ENCODE assay signal across 10 cellular contexts in the genomic region with DNA sequence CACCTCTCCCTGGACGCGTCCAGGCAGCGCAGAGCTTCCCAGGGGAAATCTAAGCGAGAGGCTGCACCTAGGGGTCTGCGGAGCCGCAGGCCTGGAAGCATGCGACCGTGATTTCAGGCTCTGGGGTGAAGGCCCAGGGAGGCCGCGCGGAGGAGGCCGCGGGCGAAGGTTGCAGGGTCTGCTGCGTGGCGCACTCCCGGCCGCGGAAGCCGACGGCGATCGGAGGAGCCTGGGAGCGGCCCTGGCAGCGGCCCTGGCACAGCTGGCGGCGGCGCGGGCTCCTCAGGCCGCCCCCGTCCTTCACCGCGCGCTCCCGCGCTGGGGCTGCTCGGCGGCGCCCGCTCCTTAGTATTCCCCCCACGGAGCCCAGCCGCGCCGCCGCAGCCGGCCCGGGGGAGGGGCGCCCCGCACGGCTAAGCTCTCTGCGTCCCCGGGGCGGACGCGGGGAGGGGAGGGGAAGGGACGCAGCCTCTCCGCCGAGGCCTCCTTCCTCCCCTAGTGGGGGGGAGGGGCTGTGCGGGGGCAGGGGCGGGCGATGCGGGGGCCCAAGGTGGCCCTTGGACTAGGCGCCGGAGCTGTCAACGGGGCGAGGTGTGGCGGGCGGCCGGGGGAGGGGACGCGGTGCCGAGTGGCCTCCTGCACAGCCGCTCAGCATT. TPM values are rescaled to one million over a fixed set of nuclear protein-coding genes. Genes with fewer than 3 reads are reported as not detected.
DNase-seq lines count a peak whose midpoint lies in the region; ATAC-seq and TF ChIP-seq lines count a peak whose summit lies in the region.
"Had no signal": no experiment of that assay in that cellular context is flagged by ENCODE, and none has a peak within 500 bp of the region (broad histone marks: within the 10 kb centered on the region; RNA-seq: fewer than 3 reads in every experiment).

No MANE protein-coding gene starts in this region.

- H3K4me1 Mint-ChIP-seq in central memory CD8-positive, alpha-beta T cell = peaks cover 7% of the 10 kb centered on the region
- H3K4me1 Mint-ChIP-seq in activated T-helper 2 cell treated with anti-CD3 and anti-CD28 coated beads, Interferon-gamma antibody, Interleukin-2, Interleukin-4, amounts not matched to agents 10 μg/mL and 5 μg/mL and 100 μg/mL, durations not matched to agents 14 hours and 24 hours and 36 hours (ENCODE audit: low read depth) = peaks cover 3% of the 10 kb centered on the region

- H3K4me3 ChIP-seq in spleen (peak overlapping the region; percentile 17 to 68 (median 40)), MM.1S (ENCODE audit: low read length) (no peak overlapping the region)

- no peak overlapping the region for H3K9ac ChIP-seq in MM.1S (ENCODE audit: low read length)

- H3K9me2 ChIP-seq in MM.1S (replicated peaks; ENCODE audit: insufficient read depth, low read length) = no peaks in the 10 kb centered on the region

- no peaks in the 10 kb centered on the region for H3K36me3 Mint-ChIP-seq in central memory CD8-positive, alpha-beta T cell (ENCODE audit: insufficient read depth)
- no peaks in the 10 kb centered on the region for H3K36me3 Mint-ChIP-seq in activated T-helper 2 cell treated with anti-CD3 and anti-CD28 coated beads, Interferon-gamma antibody, Interleukin-2, Interleukin-4, amounts not matched to agents 10 μg/mL and 5 μg/mL and 100 μg/mL, durations not matched to agents 14 hours and 24 hours and 36 hours (ENCODE audit: low read depth)

- no peak for TF ChIP-seq POLR2A in spleen (IDR thresholded peaks at IDR 0.05)

- H3F3A ChIP-seq in MM.1S (ENCODE audit: insufficient read depth, low read length) = no peaks in the 10 kb centered on the region

- no peak overlapping the region for H2AFZ ChIP-seq in MM.1S (ENCODE audit: low read length)

- 6 to 20% (median 7%) methylated on average over 16 to 73 of the region's 73 CpGs for WGBS in spleen, 5 donors

- peaks cover 44% of the 10 kb centered on the region for H3K27me3 Mint-ChIP-seq in central memory CD8-positive, alpha-beta T cell
- peaks cover 32% of the 10 kb centered on the region for H3K27me3 Mint-ChIP-seq in activated T-helper 2 cell treated with anti-CD3 and anti-CD28 coated beads, Interferon-gamma antibody, Interleukin-2, Interleukin-4, amounts not matched to agents 10 μg/mL and 5 μg/mL and 100 μg/mL, durations not matched to agents 14 hours and 24 hours and 36 hours (ENCODE audit: low read depth)

- H3K36me3 ChIP-seq in spleen (no peaks in the 10 kb centered on the region), MM.1S (replicated peaks; ENCODE audit: insufficient read depth, low read length) (no peaks in the 10 kb centered on the region)

- ATAC-seq in central memory CD8-positive, alpha-beta T cell (replicated peaks; ENCODE audit: extremely low read depth, poor library complexity, severe bottlenecking) = no peak

- H3K27ac Mint-ChIP-seq in central memory CD8-positive, alpha-beta T cell (ENCODE audit: low read depth) = no peak overlapping the region
- H3K27ac Mint-ChIP-seq in activated T-helper 2 cell treated with anti-CD3 and anti-CD28 coated beads, Interferon-gamma antibody, Interleukin-2, Interleukin-4, amounts not matched to agents 10 μg/mL and 5 μg/mL and 100 μg/mL, durations not matched to agents 14 hours and 24 hours and 36 hours = no peak overlapping the region

- H3K27ac ChIP-seq in spleen = peak overlapping the region in 4 of 8 donors; percentile 34 to 57 (median 47)
- no peak overlapping the region for H3K27ac ChIP-seq in MM.1S (ENCODE audit: low read length)
- H3K27ac ChIP-seq: 22Rv1, HL-60 had no signal

- H3K4me2 ChIP-seq in MM.1S (ENCODE audit: low read depth, low read length) = no peak overlapping the region

- no peaks in the 10 kb centered on the region for H4K20me1 ChIP-seq in MM.1S (ENCODE audit: insufficient read depth, low read length)

- H3K4me3 Mint-ChIP-seq in central memory CD8-positive, alpha-beta T cell = peak overlapping the region; percentile 34
- no peak overlapping the region for H3K4me3 Mint-ChIP-seq in activated T-helper 2 cell treated with anti-CD3 and anti-CD28 coated beads, Interferon-gamma antibody, Interleukin-2, Interleukin-4, amounts not matched to agents 10 μg/mL and 5 μg/mL and 100 μg/mL, durations not matched to agents 14 hours and 24 hours and 36 hours (ENCODE audit: low read depth)

- TF ChIP-seq CTCF in spleen (IDR thresholded peaks at IDR 0.05 in 8 of 11, conservative IDR thresholded peaks at IDR 0.05 in 3 of 11) (no peak), MM.1S (IDR thresholded peaks at IDR 0.05; ENCODE audit: low read length) (no peak)

- peaks cover 0 to 44% (median 13%) of the 10 kb centered on the region in 7 donors for H3K27me3 ChIP-seq in spleen (replicated peaks in 1 of 7)
- H3K27me3 ChIP-seq in MM.1S (replicated peaks; ENCODE audit: insufficient read depth, low read length) = peaks cover 93% of the 10 kb centered on the region

- peak; percentile 81 for DNase-seq in DMS 273 (lab: John Stamatoyannopoulos, UW; ENCODE audit: unreplicated experiment)
- DNase-seq in DMS 273 treated with DMSO at 0.1 percent for 48 hours (lab: John Stamatoyannopoulos, UW) = no peak
- DNase-seq in central memory CD8-positive, alpha-beta T cell (ENCODE audit: low spot score in 2 of 2) = no peak
- peak; percentile 21 for DNase-seq in kidney tubule cell (ENCODE audit: low spot score)
- no peak for DNase-seq in spleen
- DNase-seq in NCI-H2107 (lab: John Stamatoyannopoulos, UW) = no peak
- DNase-seq in activated T-helper 2 cell treated with anti-CD3 and anti-CD28 coated beads, Interferon-gamma antibody, Interleukin-2, Interleukin-4, amounts not matched to agents 10 μg/mL and 5 μg/mL and 100 μg/mL, durations not matched to agents 14 hours and 24 hours and 36 hours (ENCODE audit: low spot score) = no peak
- DNase-seq in MM.1S = no peak

- H3K9me3 ChIP-seq in spleen (no peaks in the 10 kb centered on the region), MM.1S (replicated peaks; ENCODE audit: insufficient read depth, low read length) (no peaks in the 10 kb centered on the region)

- no peaks in the 10 kb centered on the region for H3K79me2 ChIP-seq in MM.1S (ENCODE audit: low read length)

- H3K4me1 ChIP-seq in spleen (peaks cover 5 to 52% (median 23%) of the 10 kb centered on the region in 6 donors), MM.1S (ENCODE audit: low read length) (no peaks in the 10 kb centered on the region)

- intact Hi-C loops in spleen (cut with DNase I; ENCODE audit: low total_unique reads) = no loop called here
- intact Hi-C loops in activated T-helper 2 cell treated with anti-CD3 and anti-CD28 coated beads, Interferon-gamma antibody, Interleukin-2, Interleukin-4, amounts not matched to agents 10 μg/mL and 5 μg/mL and 100 μg/mL, durations not matched to agents 14 hours and 24 hours and 36 hours (cut with micrococcal nuclease) = no loop called here

- H3K9me3 Mint-ChIP-seq in central memory CD8-positive, alpha-beta T cell = no peaks in the 10 kb centered on the region
- no peaks in the 10 kb centered on the region for H3K9me3 Mint-ChIP-seq in activated T-helper 2 cell treated with anti-CD3 and anti-CD28 coated beads, Interferon-gamma antibody, Interleukin-2, Interleukin-4, amounts not matched to agents 10 μg/mL and 5 μg/mL and 100 μg/mL, durations not matched to agents 14 hours and 24 hours and 36 hours

RNA-seq across cellular contexts. Expression of a gene that starts 21.9 kb away (rescaled TPM):
- 1 to 10 TPM in 4 of 7 donors, under 1 TPM in 3; 0.23 to 2.3 (median 1.3) TPM for total RNA-seq in spleen
- under 1 TPM; 0.48 to 0.98 (median 0.52) TPM for polyA plus RNA-seq in spleen
- total RNA-seq in activated T-helper 2 cell treated with anti-CD3 and anti-CD28 coated beads, Interferon-gamma antibody, Interleukin-2, Interleukin-4, amounts not matched to agents 10 μg/mL and 5 μg/mL and 100 μg/mL, durations not matched to agents 14 hours and 24 hours and 36 hours = not detected in 2 replicates

Comparison
In these comparisons a context has a peak if more than half of its experiments do, and no peak if none do; other contexts are left out.
1. DNase-seq: peak in DMS 273 (single experiment) and kidney tubule cell (single experiment); none in DMS 273 treated with DMSO at 0.1 percent for 48 hours (single experiment), central memory CD8-positive, alpha-beta T cell (0 of 2), spleen (single experiment), NCI-H2107 (single experiment), activated T-helper 2 cell treated with anti-CD3 and anti-CD28 coated beads, Interferon-gamma antibody, Interleukin-2, Interleukin-4, amounts not matched to agents 10 μg/mL and 5 μg/mL and 100 μg/mL, durations not matched to agents 14 hours and 24 hours and 36 hours (single experiment) and MM.1S (single experiment).